In genomic region chr10:79926037-79926436, GRCh38 we compare ENCODE assay signal across 23 cellular contexts. TPM values are rescaled to one million over a fixed set of nuclear protein-coding genes. Genes with fewer than 3 reads are reported as not detected.
"Had no signal": no experiment of that assay in that cellular context is flagged by ENCODE, and none has a peak within 500 bp of the region (broad histone marks: within the 10 kb centered on the region; RNA-seq: fewer than 3 reads in every experiment).

No MANE protein-coding gene starts in this region.

- H3K4me1 ChIP-seq: adrenal gland, SJSA1 had no signal

- DNase-seq: activated CD4-positive, alpha-beta T cell treated with anti-CD3 and anti-CD28 coated beads, Interleukin-2, amount 50 U/mL, for 1 hour; activated CD4-positive, CD25-positive, alpha-beta regulatory T cell; activated effector memory CD4-positive, alpha-beta T cell treated with Interleukin-2 at 50 U/mL for 16 hours; activated T-cell treated with anti-CD3 and anti-CD28 coated beads, Interleukin-2, amount 50 U/mL, for 1 hour; adrenal gland; central memory CD4-positive, alpha-beta T cell; cortex of kidney; effector CD8-positive, alpha-beta T cell; foreskin melanocyte; kidney glomerular epithelial cell; mammary epithelial cell; naive thymus-derived CD4-positive, alpha-beta T cell; posterior cingulate gyrus; retina; stimulated activated CD4-positive, alpha-beta T cell treated with anti-CD3 and anti-CD28 coated beads, Interleukin-4, amount 100 ng/mL, for 24 hours; stimulated activated naive CD8-positive, alpha-beta T cell treated with anti-CD3 and anti-CD28 coated beads, Interleukin-15, Interleukin-2, amounts not matched to agents 100 U/mL and 50 U/mL, for 24 hours had no signal

- H3K4me3 Mint-ChIP-seq: activated naive CD4-positive, alpha-beta T cell treated with anti-CD3 and anti-CD28 coated beads, Interleukin-2, amount 50 U/mL, for 24 hours; naive thymus-derived CD4-positive, alpha-beta T cell; T-helper 2 cell treated with Interferon-gamma antibody and Interleukin-4, amounts not matched to agents 5 μg/mL and 100 μg/mL, for 36 hours; type B pancreatic cell had no signal

- H3K36me3 Mint-ChIP-seq: activated naive CD4-positive, alpha-beta T cell treated with anti-CD3 and anti-CD28 coated beads, Interleukin-2, amount 50 U/mL, for 24 hours; type B pancreatic cell had no signal

- H3K9me3 ChIP-seq: adrenal gland, SJSA1, suprapubic skin had no signal

- H3K27ac ChIP-seq: SJSA1, skin epidermis, suprapubic skin had no signal

- H3K27ac Mint-ChIP-seq: activated naive CD4-positive, alpha-beta T cell treated with anti-CD3 and anti-CD28 coated beads, Interleukin-2, amount 50 U/mL, for 24 hours; naive thymus-derived CD4-positive, alpha-beta T cell; T-helper 2 cell treated with Interferon-gamma antibody and Interleukin-4, amounts not matched to agents 5 μg/mL and 100 μg/mL, for 36 hours; type B pancreatic cell had no signal

- H3K4me3 ChIP-seq: adrenal gland, SJSA1, skin epidermis, suprapubic skin had no signal

- ATAC-seq: naive thymus-derived CD4-positive, alpha-beta T cell; stimulated activated naive CD8-positive, alpha-beta T cell treated with anti-CD3 and anti-CD28 coated beads, Interleukin-15, Interleukin-2, amounts not matched to agents 100 U/mL and 50 U/mL, for 24 hours had no signal

- H3K9me3 Mint-ChIP-seq: activated naive CD4-positive, alpha-beta T cell treated with anti-CD3 and anti-CD28 coated beads, Interleukin-2, amount 50 U/mL, for 24 hours; T-helper 2 cell treated with Interferon-gamma antibody and Interleukin-4, amounts not matched to agents 5 μg/mL and 100 μg/mL, for 36 hours; type B pancreatic cell had no signal

- H3K27me3 ChIP-seq: SJSA1 had no signal

- H3K36me3 ChIP-seq: adrenal gland, SJSA1, suprapubic skin had no signal

RNA-seq across cellular contexts. Expression of gene SFTPD, which starts 22.9 kb away (rescaled TPM):
- total RNA-seq: fibroblast of lung had no signal
